Comparison of ENCODE assay signal across 32 cellular contexts in genomic region chr20:311603-312002, GRCh38. TPM values are rescaled to one million over a fixed set of nuclear protein-coding genes. Genes with fewer than 3 reads are reported as not detected.
A peak's percentile ranks its signal among the peaks of the same experiment; 100 is the strongest.
DNase-seq lines count a peak whose midpoint lies in the region; ATAC-seq, FAIRE-seq and TF ChIP-seq lines count a peak whose summit lies in the region.
"Had no signal": no experiment of that assay in that cellular context is flagged by ENCODE, and none has a peak within 500 bp of the region (broad histone marks: within the 10 kb centered on the region; RNA-seq: fewer than 3 reads in every experiment).

No MANE protein-coding gene starts in this region.

- no peak for FAIRE-seq in GM12891 (lab: Jason Lieb, UNC)
- FAIRE-seq: endothelial cell of umbilical vein had no signal

- H3K9me2 ChIP-seq in GM23338 (ENCODE audit: insufficient read depth), result no peaks in the 10 kb centered on the region

- no peak overlapping the region for H3K4me3 ChIP-seq in GM23338

- H3F3A ChIP-seq in GM23338 (replicated peaks; ENCODE audit: low read depth), result peaks cover 8% of the 10 kb centered on the region

- H3K4me3 Mint-ChIP-seq in GM23338 (no peak overlapping the region), brain (peak overlapping the region; percentile 70 to 92 (median 76)), natural killer cell (peak overlapping the region; percentile 22)
- H3K4me3 Mint-ChIP-seq: activated T-cell treated with anti-CD3 and anti-CD28 coated beads, Interleukin-2, amount 50 U/mL, for 24 hours had no signal

- H3K9me3 Mint-ChIP-seq in GM23338 (no peaks in the 10 kb centered on the region; the same call in 2 of the 3 replicates), brain (no peaks in the 10 kb centered on the region), natural killer cell (no peaks in the 10 kb centered on the region)
- H3K9me3 Mint-ChIP-seq: activated T-cell treated with anti-CD3 and anti-CD28 coated beads, Interleukin-2, amount 50 U/mL, for 24 hours had no signal

- intact Hi-C loops in natural killer cell (cut with micrococcal nuclease), result loop anchor here (2.0 kb wide), 1 partner anchor 13 kb away; the partner anchor contains the start of gene SOX12

- no peaks in the 10 kb centered on the region for H4K20me1 ChIP-seq in GM23338 (replicated peaks; ENCODE audit: insufficient read depth)

- no peak for DNase-seq in GM23338 (ENCODE audit: low spot score)
- no peak for DNase-seq in natural killer cell
- DNase-seq in DMS153 (lab: John Stamatoyannopoulos, UW), result no peak
- no peak for DNase-seq in SW480 (ENCODE audit: low spot score)
- no peak for DNase-seq in GM12891 (ENCODE audit: insufficient read length, low spot score)
- DNase-seq: activated CD4-positive, alpha-beta T cell treated with anti-CD3 and anti-CD28 coated beads for 1 hour; activated CD8-positive, alpha-beta memory T cell treated with anti-CD3 and anti-CD28 coated beads for 24 hours; activated naive CD4-positive, alpha-beta T cell treated with anti-CD3 and anti-CD28 coated beads, Interleukin-2, amount 50 U/mL, for 16 hours; activated T-cell treated with anti-CD3 and anti-CD28 coated beads, Interleukin-2, amount 50 U/mL, for 24 hours; anterior cingulate cortex; C1 segment of cervical spinal cord; caudate nucleus; dermis blood vessel endothelial cell; EL; GOT3; head of caudate nucleus; left colon; mesendoderm; NCI-H1092 treated with DMSO at 0.1 percent for 48 hours; NCI-H2029; NCI-H345; NCI-H82; OCI-M1; posterior cingulate gyrus; substantia nigra; SW 1271 had no signal

- no peaks in the 10 kb centered on the region for H3K36me3 ChIP-seq in GM23338 (ENCODE audit: insufficient read depth)

- no peak overlapping the region for H3K27ac ChIP-seq in GM23338 (ENCODE audit: low read depth)
- H3K27ac ChIP-seq: HL-60 had no signal

- no peaks in the 10 kb centered on the region; the same call in 2 of the 3 replicates for H3K36me3 Mint-ChIP-seq in GM23338 (ENCODE audit: low read depth)
- H3K36me3 Mint-ChIP-seq in brain, result peaks cover 5% of the 10 kb centered on the region
- H3K36me3 Mint-ChIP-seq in natural killer cell, result no peaks in the 10 kb centered on the region

- H3K27ac Mint-ChIP-seq in GM23338 (peak overlapping the region; percentile 40; the same call in 1 of the 2 replicates), brain (peak overlapping the region; percentile 70 to 100 (median 99)), natural killer cell (no peak overlapping the region)
- H3K27ac Mint-ChIP-seq: activated T-cell treated with anti-CD3 and anti-CD28 coated beads, Interleukin-2, amount 50 U/mL, for 24 hours had no signal

- TF ChIP-seq POLR2A in GM12891 (IDR thresholded peaks at IDR 0.05; ENCODE audit: low read depth, low read length), result no peak

- H3K79me2 ChIP-seq in GM23338 (replicated peaks; ENCODE audit: insufficient read depth), result no peaks in the 10 kb centered on the region

- no peak overlapping the region for H2AFZ ChIP-seq in GM23338

- peaks cover 19% of the 10 kb centered on the region for H3K4me1 ChIP-seq in GM23338 (ENCODE audit: insufficient read depth)

- no peak for TF ChIP-seq CTCF in GM23338 (conservative IDR thresholded peaks at IDR 0.05; ENCODE audit: low read depth in 2 of 2)
- TF ChIP-seq CTCF in brain (conservative IDR thresholded peaks at IDR 0.05), result no peak
- TF ChIP-seq CTCF in natural killer cell (IDR thresholded peaks at IDR 0.05), result no peak

- H3K27me3 Mint-ChIP-seq in GM23338 (ENCODE audit: insufficient read depth, low read depth, poor library complexity) (peaks cover 4% of the 10 kb centered on the region), brain (no peaks in the 10 kb centered on the region), natural killer cell (ENCODE audit: low read depth in 2 of 2) (peaks cover 0 to 2% of the 10 kb centered on the region in 2 donors)
- H3K27me3 Mint-ChIP-seq: activated T-cell treated with anti-CD3 and anti-CD28 coated beads, Interleukin-2, amount 50 U/mL, for 24 hours had no signal

- no peak overlapping the region for H3K4me2 ChIP-seq in GM23338

- H3K4me1 Mint-ChIP-seq in GM23338 (peaks cover 24% of the 10 kb centered on the region), brain (peaks cover 44% of the 10 kb centered on the region), natural killer cell (peaks cover 16 to 20% of the 10 kb centered on the region in 2 donors)

- H3K27me3 ChIP-seq in GM23338 (ENCODE audit: insufficient read depth), result no peaks in the 10 kb centered on the region

- ATAC-seq in GM23338 (no peak), natural killer cell (no peak)
- ATAC-seq: left colon, Right ventricle myocardium inferior, sciatic nerve had no signal

TF ChIP-seq in GM23338, 12 proteins besides CTCF, POLR2A, EP300 and RAD21 (continues in another document):
- TF ChIP-seq STAT1 (IDR thresholded peaks at IDR 0.05; ENCODE audit: unreplicated experiment) (no peak), ETS1 (IDR thresholded peaks at IDR 0.05) (no peak), JUNB (IDR thresholded peaks at IDR 0.05; ENCODE audit: unreplicated experiment) (no peak)

TF ChIP-seq in GM12891, 5 proteins besides CTCF, POLR2A, EP300 and RAD21:
- TF ChIP-seq PAX5 (IDR thresholded peaks at IDR 0.05; ENCODE audit: insufficient read depth, low read length, severe bottlenecking) (no peak), SPI1 (IDR thresholded peaks at IDR 0.05; ENCODE audit: low read depth, low read length) (no peak), TAF1 (IDR thresholded peaks at IDR 0.05; ENCODE audit: low read depth, low read length) (no peak), POU2F2 (IDR thresholded peaks at IDR 0.05; ENCODE audit: low read depth, low read length) (no peak), POLR2AphosphoS5 (IDR thresholded peaks at IDR 0.05; ENCODE audit: low read depth, low read length) (no peak)

RNA-seq across cellular contexts. Expression of gene SOX12, which starts 13.7 kb away (rescaled TPM):
- total RNA-seq in GM23338 (2014; rRNA removed; shearing (Covaris generic)), result 29.0 and 32.0 TPM in 2 replicates
- polyA plus RNA-seq in GM23338 (2016; fragmentation: Nextera tagmentation; extraction: Ambion mirVana) (14.1 and 16.1 TPM in 2 replicates), brain (ENCODE audit: insufficient read depth, low read depth, low replicate concordance) (38.3 TPM)
- 1 to 10 TPM; 2.3 to 4.6 (median 2.9) TPM for total RNA-seq in natural killer cell
- polyA plus RNA-seq in GM12891 (2012; ENCODE audit: low read depth, missing spikeins), result 3.0 TPM

RNA-seq across cellular contexts. Expression of gene ZCCHC3, which starts 14.2 kb away (rescaled TPM):
- total RNA-seq in GM23338 (2014; rRNA removed; shearing (Covaris generic)), result 65.8 and 66.3 TPM in 2 replicates
- 26.5 and 31.3 TPM in 2 replicates for polyA plus RNA-seq in GM23338 (2016; fragmentation: Nextera tagmentation; extraction: Ambion mirVana)
- polyA plus RNA-seq in brain (ENCODE audit: insufficient read depth, low read depth, low replicate concordance), result 19.7 TPM
- 10 to 100 TPM; 19.2 to 24.0 (median 20.6) TPM for total RNA-seq in natural killer cell
- polyA plus RNA-seq in GM12891 (2012; ENCODE audit: low read depth, missing spikeins), result 14.4 TPM

RNA-seq across cellular contexts. Expression of gene C20orf96, which starts 21.1 kb away (rescaled TPM):
- total RNA-seq in GM23338 (2014; rRNA removed; shearing (Covaris generic)), result 14.6 and 17.8 TPM in 2 replicates
- polyA plus RNA-seq in GM23338 (2016; fragmentation: Nextera tagmentation; extraction: Ambion mirVana) (29.0 and 36.3 TPM in 2 replicates), brain (ENCODE audit: insufficient read depth, low read depth, low replicate concordance) (17.3 TPM)
- total RNA-seq in natural killer cell, result 1 to 10 TPM; 3.8 to 4.3 (median 4.1) TPM
- polyA plus RNA-seq in GM12891 (2012; ENCODE audit: low read depth, missing spikeins), result 6.0 TPM

RNA-seq across cellular contexts. Expression of gene NRSN2, which starts 35.3 kb away (rescaled TPM):
- total RNA-seq in GM23338 (2014; rRNA removed; shearing (Covaris generic)), result 14.4 and 19.8 TPM in 2 replicates
- polyA plus RNA-seq in GM23338 (2016; fragmentation: Nextera tagmentation; extraction: Ambion mirVana), result 17.9 and 23.2 TPM in 2 replicates
- polyA plus RNA-seq in brain (ENCODE audit: insufficient read depth, low read depth, low replicate concordance), result 185 TPM
- 1 to 10 TPM; 6.6 to 9.3 (median 8.4) TPM for total RNA-seq in natural killer cell
- polyA plus RNA-seq in GM12891 (2012; ENCODE audit: low read depth, missing spikeins), result 13.1 TPM

RNA-seq across cellular contexts. Expression of gene DEFB132, which starts 54.1 kb away (rescaled TPM):
- total RNA-seq in GM23338 (2014; rRNA removed; shearing (Covaris generic)), result not detected in 2 replicates
- not detected in 2 replicates for polyA plus RNA-seq in GM23338 (2016; fragmentation: Nextera tagmentation; extraction: Ambion mirVana)
- not detected for polyA plus RNA-seq in brain (ENCODE audit: insufficient read depth, low read depth, low replicate concordance)
- not detected for total RNA-seq in natural killer cell
- polyA plus RNA-seq in GM12891 (2012; ENCODE audit: low read depth, missing spikeins), result not detected
- total RNA-seq: dermis blood vessel endothelial cell, endothelial cell of umbilical vein, left colon, Right ventricle myocardium inferior, sciatic nerve, ureter had no signal
- polyA plus RNA-seq: endothelial cell of umbilical vein had no signal

Comparison
In these comparisons a context has a peak if more than half of its experiments do, and no peak if none do; other contexts are left out.
1. H3K27ac Mint-ChIP-seq: peak in GM23338 (single experiment) and brain (5 of 5); none in natural killer cell (0 of 2).